5 cellular contexts compared by ENCODE assay signal in the genomic region with DNA sequence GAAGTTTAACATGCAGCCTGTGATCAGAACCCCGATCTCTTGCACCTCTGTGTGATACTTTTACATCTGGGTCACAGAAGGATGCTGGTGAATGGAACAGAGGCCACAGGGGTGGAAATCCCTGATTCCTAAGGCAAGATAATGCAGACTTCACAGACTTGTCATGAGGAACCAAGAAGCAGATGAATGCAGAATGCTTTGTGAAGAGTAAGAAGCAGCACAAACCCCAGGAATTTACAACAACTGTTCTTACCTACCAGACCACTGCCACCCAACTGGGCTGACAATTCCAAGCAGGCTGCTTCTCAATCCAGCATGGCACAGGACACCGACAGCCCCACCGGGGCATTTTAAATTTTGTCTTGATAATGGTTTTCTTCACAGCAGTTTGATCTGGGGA.
"Had no signal": no experiment of that assay in that cellular context is flagged by ENCODE, and none has a peak within 500 bp of the region (broad histone marks: within the 10 kb centered on the region; RNA-seq: fewer than 3 reads in every experiment).

No MANE protein-coding gene starts in this region.

- H3K4me2 ChIP-seq: GM23338 had no signal

- H3K4me3 ChIP-seq: GM23338, K562 had no signal

- H2AFZ ChIP-seq: GM23338 had no signal

- DNase-seq: H9, HCEC 1CT, IMR-90 had no signal
